2 cellular contexts compared by ENCODE assay signal in the genomic region with DNA sequence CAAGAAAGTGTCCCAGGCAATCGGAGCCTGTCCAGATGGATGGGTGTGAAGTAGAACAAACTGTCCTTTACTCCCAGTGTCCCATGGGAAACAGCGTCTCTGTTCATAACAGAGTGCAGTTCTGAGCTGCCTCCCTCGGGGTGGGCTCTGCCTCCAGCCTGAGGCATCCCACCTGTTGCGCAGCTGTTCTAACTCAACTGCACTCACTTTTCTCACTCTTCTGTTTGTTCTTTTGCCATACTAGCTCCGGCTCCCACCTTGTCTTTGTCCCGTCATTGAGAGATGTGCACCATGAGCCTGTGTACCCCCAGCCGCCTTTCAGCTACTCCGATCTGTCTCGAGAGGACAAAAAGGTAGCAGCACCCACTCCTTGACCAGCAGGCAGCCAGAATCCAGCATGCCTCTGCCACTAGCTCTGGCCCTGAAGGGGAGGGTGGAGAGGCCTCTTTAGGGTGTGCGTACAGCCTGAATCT.
A peak's percentile ranks its signal among the peaks of the same experiment; 100 is the strongest.
TF ChIP-seq lines count a peak whose summit lies in the region.

No MANE protein-coding gene starts in this region.

TF ChIP-seq in liver, 16 proteins besides CTCF, POLR2A, EP300 and RAD21:
- peak; percentile 45 for TF ChIP-seq NR2F2 (IDR thresholded peaks at IDR 0.05)
- peak; percentile 25 for TF ChIP-seq SP1 (IDR thresholded peaks at IDR 0.05)
- TF ChIP-seq RXRA (IDR thresholded peaks at IDR 0.05) = no peak

TF ChIP-seq in HepG2, 621 proteins besides CTCF, POLR2A, EP300 and RAD21:
- TF ChIP-seq AGO2 (optimal IDR thresholded peaks at IDR 0.05; ENCODE audit: low read depth, low read length) = no peak
- TF ChIP-seq ISL2 (CRISPR knock-in tag; IDR thresholded peaks at IDR 0.05) = no peak
- TF ChIP-seq FOSL1 (CRISPR knock-in tag; IDR thresholded peaks at IDR 0.05; ENCODE audit: borderline replicate concordance) = no peak
- no peak for TF ChIP-seq MAF1 (CRISPR knock-in tag; IDR thresholded peaks at IDR 0.05; ENCODE audit: borderline replicate concordance)
- TF ChIP-seq POLR2AphosphoS2 (IDR thresholded peaks at IDR 0.05; ENCODE audit: low read depth, low read length) = no peak
- TF ChIP-seq TBX3 (IDR thresholded peaks at IDR 0.05; ENCODE audit: borderline replicate concordance) = no peak
- no peak for TF ChIP-seq NR2C2 (CRISPR knock-in tag; IDR thresholded peaks at IDR 0.05; ENCODE audit: borderline replicate concordance)
- TF ChIP-seq SMARCC2 (IDR thresholded peaks at IDR 0.05) = no peak
- TF ChIP-seq ZNF772 (CRISPR knock-in tag; IDR thresholded peaks at IDR 0.05) = no peak
- TF ChIP-seq CENPX (CRISPR knock-in tag; IDR thresholded peaks at IDR 0.05) = no peak
- TF ChIP-seq, protein P1, sequence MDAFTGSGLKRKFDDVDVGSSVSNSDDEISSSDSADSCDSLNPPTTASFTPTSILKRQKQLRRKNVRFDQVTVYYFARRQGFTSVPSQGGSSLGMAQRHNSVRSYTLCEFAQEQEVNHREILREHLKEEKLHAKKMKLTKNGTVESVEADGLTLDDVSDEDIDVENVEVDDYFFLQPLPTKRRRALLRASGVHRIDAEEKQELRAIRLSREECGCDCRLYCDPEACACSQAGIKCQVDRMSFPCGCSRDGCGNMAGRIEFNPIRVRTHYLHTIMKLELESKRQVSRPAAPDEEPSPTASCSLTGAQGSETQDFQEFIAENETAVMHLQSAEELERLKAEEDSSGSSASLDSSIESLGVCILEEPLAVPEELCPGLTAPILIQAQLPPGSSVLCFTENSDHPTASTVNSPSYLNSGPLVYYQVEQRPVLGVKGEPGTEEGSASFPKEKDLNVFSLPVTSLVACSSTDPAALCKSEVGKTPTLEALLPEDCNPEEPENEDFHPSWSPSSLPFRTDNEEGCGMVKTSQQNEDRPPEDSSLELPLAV (CRISPR knock-in tag; conservative IDR thresholded peaks at IDR 0.05; ENCODE audit: low read depth) = no peak
TF ChIP-seq in HepG2: peak in this region for 0.
